Comparison of ENCODE assay signal across 24 cellular contexts in the genomic region with DNA sequence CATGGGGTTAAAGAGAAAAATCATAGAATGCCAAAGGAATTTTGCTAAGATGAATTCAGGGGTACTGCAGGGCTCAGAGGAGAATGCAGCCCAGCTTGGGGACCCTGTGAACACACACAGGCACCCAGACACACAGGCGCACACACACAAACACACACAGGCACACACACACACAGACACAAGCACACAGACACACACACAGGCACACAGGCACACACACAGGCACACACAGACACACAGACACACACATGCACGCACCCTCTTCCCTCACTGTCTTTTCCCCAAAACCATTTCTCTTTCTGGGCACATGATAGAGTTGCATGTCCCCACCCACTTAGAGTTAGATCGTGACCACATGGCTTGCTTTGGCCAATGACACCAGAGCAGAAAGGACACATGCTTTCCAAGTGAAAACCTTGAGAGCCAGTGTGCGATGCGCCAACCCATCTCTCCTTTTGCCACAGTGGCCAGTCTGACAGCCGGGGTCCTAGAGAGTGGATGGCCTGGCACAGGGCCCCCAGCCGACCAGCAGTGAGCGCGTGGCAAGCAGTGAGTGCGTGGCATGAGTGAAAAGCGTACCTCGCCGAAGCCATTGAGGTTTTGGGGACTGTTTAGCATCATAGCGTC.
DNase-seq lines count a peak whose midpoint lies in the region; ATAC-seq, FAIRE-seq and TF ChIP-seq lines count a peak whose summit lies in the region.
"Had no signal": no experiment of that assay in that cellular context is flagged by ENCODE, and none has a peak within 500 bp of the region (broad histone marks: within the 10 kb centered on the region; RNA-seq: fewer than 3 reads in every experiment).

No MANE protein-coding gene starts in this region.

- FAIRE-seq in K562 (lab: Jason Lieb, UNC), result peak; percentile 74
- FAIRE-seq: keratinocyte had no signal

- no peak overlapping the region for H3K4me2 ChIP-seq in HCT116 (ENCODE audit: low read length)
- peak overlapping the region; percentile 32; the same call in 1 of the 2 replicates for H3K4me2 ChIP-seq in K562 (ENCODE audit: insufficient read depth, low read length)

- H3K9me2 ChIP-seq in HCT116 (ENCODE audit: insufficient read depth), result no peaks in the 10 kb centered on the region

- H3K27me3 ChIP-seq in HCT116 (ENCODE audit: insufficient read depth, low read length) (no peaks in the 10 kb centered on the region), K562 (ENCODE audit: control insufficient read depth in 2 of 2, insufficient read depth in 2 of 2, low read length in 2 of 2) (peaks cover 35 to 91% of the 10 kb centered on the region in 2 experiments; a peak in 3 of 5 replicates)
- H3K27me3 ChIP-seq: ascending aorta, stomach had no signal

- no peaks in the 10 kb centered on the region for H3K79me2 ChIP-seq in HCT116 (ENCODE audit: insufficient read depth, low read length)
- H3K79me2 ChIP-seq in K562 (ENCODE audit: control insufficient read depth, insufficient read depth, low read length), result no peaks in the 10 kb centered on the region

- DNase-seq in DMS53 (lab: John Stamatoyannopoulos, UW) (peak; percentile 53), DMS53 treated with DMSO at 0.1 percent for 48 hours (lab: John Stamatoyannopoulos, UW; ENCODE audit: unreplicated experiment) (no peak), HCT116 (ENCODE audit: low read depth, low spot score) (no peak), K562 (ENCODE audit: extremely low read depth in 1 of 4, low spot score in 3 of 4) (peak; percentile 6 to 40 (median 30)), neural crest cell (ENCODE audit: low read depth, low spot score) (no peak), SKM-1 treated with dmso at 0.1 percent for 144 hours (lab: John Stamatoyannopoulos, UW; ENCODE audit: unreplicated experiment) (no peak)
- DNase-seq: 8988T; activated CD4-positive, alpha-beta T cell treated with anti-CD3 and anti-CD28 coated beads, Interleukin-2, amount 50 U/mL, for 1 hour; AML-193; DMS79; dorsolateral prefrontal cortex; GF-D8; NCI-H524; stomach; T1000; trophoblast cell had no signal

- intact Hi-C loops in HCT116 (cut with micrococcal nuclease) (no loop called here), K562 (cut with micrococcal nuclease) (no loop called here)

- TF ChIP-seq POLR2A in HCT116 (IDR thresholded peaks at IDR 0.05; ENCODE audit: borderline replicate concordance, extremely low read depth, insufficient read depth, insufficient read length) (no peak), K562 (conservative IDR thresholded peaks at IDR 0.05) (no peak)

- H3K27ac Mint-ChIP-seq in neural crest cell (ENCODE audit: unreplicated experiment), result peak overlapping the region; percentile 91
- H3K27ac Mint-ChIP-seq: activated naive CD8-positive, alpha-beta T cell; WTC11 had no signal

- TF ChIP-seq RAD21 in HCT116 (IDR thresholded peaks at IDR 0.05; ENCODE audit: low read depth) (no peak), K562 (CRISPR knock-in tag; conservative IDR thresholded peaks at IDR 0.05 in 1 of 2, IDR thresholded peaks at IDR 0.05 in 1 of 2) (no peak)

- RAD21 ChIA-PET in HCT116 (lab: Charles Lee; ENCODE audit: low non-redundant PET in 1 of 2, low total read pairs in 2 of 2, uncharacterized antibody in 2 of 2, unreplicated experiment in 2 of 2), result no interaction called here

- no peak for TF ChIP-seq CTCF in HCT116 (IDR thresholded peaks at IDR 0.05 in 2 of 3, conservative IDR thresholded peaks at IDR 0.05 in 1 of 3; ENCODE audit: borderline replicate concordance in 1 of 3, insufficient read depth in 1 of 3, low read depth in 2 of 3, low read length in 2 of 3)
- no peak for TF ChIP-seq CTCF in K562 (IDR thresholded peaks at IDR 0.05 in 2 of 3, conservative IDR thresholded peaks at IDR 0.05 in 1 of 3; ENCODE audit: insufficient read depth in 2 of 3, low read depth in 1 of 3, low read length in 3 of 3)
- no peak for TF ChIP-seq CTCF in neural crest cell (conservative IDR thresholded peaks at IDR 0.05)

- H3K4me3 Mint-ChIP-seq in neural crest cell, result no peak overlapping the region
- H3K4me3 Mint-ChIP-seq: activated naive CD8-positive, alpha-beta T cell; WTC11 had no signal

- CTCF ChIA-PET in HCT116 (lab: Charles Lee), result no interaction called here
- CTCF ChIA-PET in K562 (lab: Yijun Ruan, JAX; ENCODE audit: low intra/inter-chr PET ratio), result no interaction called here

- H3K27me3 Mint-ChIP-seq in neural crest cell (ENCODE audit: low read depth), result no peaks in the 10 kb centered on the region
- H3K27me3 Mint-ChIP-seq: activated naive CD8-positive, alpha-beta T cell had no signal

- no peaks in the 10 kb centered on the region for H4K20me1 ChIP-seq in HCT116 (ENCODE audit: insufficient read depth)
- H4K20me1 ChIP-seq in K562 (replicated peaks; ENCODE audit: control insufficient read depth, insufficient read depth, low read length), result peaks cover 5% of the 10 kb centered on the region; the same call in 1 of the 2 replicates

- H3K4me3 ChIP-seq in HCT116 (replicated peaks in 1 of 2; ENCODE audit: low read depth in 1 of 2, low read length in 2 of 2) (no peak overlapping the region), K562 (no peak overlapping the region)
- H3K4me3 ChIP-seq: ascending aorta, dorsolateral prefrontal cortex, prostate gland, stomach had no signal

- H3K4me1 Mint-ChIP-seq in neural crest cell, result peaks cover 53% of the 10 kb centered on the region

- POLR2A ChIA-PET in HCT116 (lab: Charles Lee), result no interaction called here
- POLR2A ChIA-PET in K562 (lab: Yijun Ruan, JAX), result no interaction called here

- no peaks in the 10 kb centered on the region for H3K36me3 Mint-ChIP-seq in neural crest cell (ENCODE audit: low read depth)
- H3K36me3 Mint-ChIP-seq: activated naive CD8-positive, alpha-beta T cell; WTC11 had no signal

- no peaks in the 10 kb centered on the region for H3K9me1 ChIP-seq in K562 (ENCODE audit: control insufficient read depth, insufficient read depth, low read length)

- H3K27ac ChIP-seq in HCT116 (ENCODE audit: low read depth, low read length) (no peak overlapping the region), K562 (ENCODE audit: extremely low read depth, low read depth, low read length) (no peak overlapping the region)
- H3K27ac ChIP-seq: ascending aorta, prostate gland, RWPE1 had no signal

- ATAC-seq in HCT116 (peak; percentile 52), K562 (peak; percentile 77), GM18870 (IDR thresholded peaks at IDR 0.05; ENCODE audit: unreplicated experiment) (no peak), GM18519 (IDR thresholded peaks at IDR 0.05; ENCODE audit: low FRiP score, unreplicated experiment) (no peak)

- in situ Hi-C loops in K562 (cut with MboI), result no loop called here

- WGBS in K562 (ENCODE audit: insufficient coverage, low coverage, missing lambda C conversion rate), result 10% methylated on average over 14 of the region's 14 CpGs

- H2AFZ ChIP-seq in HCT116 (ENCODE audit: low read depth, low read length, poor library complexity, severe bottlenecking) (no peak overlapping the region), K562 (ENCODE audit: low read depth, low read length) (no peak overlapping the region)

- no peak for TF ChIP-seq EP300 in K562 (IDR thresholded peaks at IDR 0.05; ENCODE audit: low read length)

- H3K36me3 ChIP-seq in HCT116 (ENCODE audit: control insufficient read depth in 1 of 2, insufficient read depth in 2 of 2, low read length in 2 of 2) (no peaks in the 10 kb centered on the region), K562 (ENCODE audit: control insufficient read depth, insufficient read depth, low read length) (no peaks in the 10 kb centered on the region)
- H3K36me3 ChIP-seq: ascending aorta, prostate gland, stomach had no signal

- no peak overlapping the region for H3K9ac ChIP-seq in HCT116 (ENCODE audit: low read length)
- H3K9ac ChIP-seq in K562 (ENCODE audit: insufficient read depth in 1 of 2, low read depth in 2 of 2, low read length in 2 of 2), result peak overlapping the region in 1 of 2 experiments; percentile 74; a peak in 1 of 4 replicates

- BruUV-seq in HCT116 (replicated peaks; lab: Mats Ljungman, UMichigan) (no TSS peak), K562 (replicated peaks; lab: Mats Ljungman, UMichigan) (no TSS peak)

- H3K4me1 ChIP-seq in HCT116 (ENCODE audit: control insufficient read depth in 1 of 2, insufficient read depth in 2 of 2, low read length in 2 of 2) (peaks cover 0 to 14% of the 10 kb centered on the region in 2 experiments; a peak in 1 of 4 replicates), K562 (replicated peaks in 1 of 2; ENCODE audit: control insufficient read depth in 2 of 2, insufficient read depth in 2 of 2, low read length in 2 of 2) (peaks cover 0 to 5% of the 10 kb centered on the region in 2 experiments; a peak in 2 of 5 replicates)
- H3K4me1 ChIP-seq: prostate gland had no signal

- no peaks in the 10 kb centered on the region for H3K9me3 ChIP-seq in HCT116 (ENCODE audit: control insufficient read depth in 1 of 2, insufficient read depth in 1 of 2, low read depth in 1 of 2, low read length in 2 of 2)
- no peaks in the 10 kb centered on the region for H3K9me3 ChIP-seq in K562 (replicated peaks; ENCODE audit: control insufficient read depth, insufficient read depth, low read depth, low read length)
- H3K9me3 ChIP-seq: ascending aorta, prostate gland, stomach had no signal

- no peaks in the 10 kb centered on the region for H3K9me3 Mint-ChIP-seq in neural crest cell
- H3K9me3 Mint-ChIP-seq: WTC11 had no signal

TF ChIP-seq in HCT116, 20 proteins besides CTCF, POLR2A, EP300 and RAD21 (continues in another document):
- TF ChIP-seq, protein P1, sequence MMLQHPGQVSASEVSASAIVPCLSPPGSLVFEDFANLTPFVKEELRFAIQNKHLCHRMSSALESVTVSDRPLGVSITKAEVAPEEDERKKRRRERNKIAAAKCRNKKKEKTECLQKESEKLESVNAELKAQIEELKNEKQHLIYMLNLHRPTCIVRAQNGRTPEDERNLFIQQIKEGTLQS (IDR thresholded peaks at IDR 0.05), result no peak
- TF ChIP-seq SRF (IDR thresholded peaks at IDR 0.05; ENCODE audit: low read depth) (no peak), ELF1 (IDR thresholded peaks at IDR 0.05; ENCODE audit: borderline replicate concordance, low read depth) (no peak), SP1 (IDR thresholded peaks at IDR 0.05; ENCODE audit: low read depth) (no peak), YY1 (IDR thresholded peaks at IDR 0.05; ENCODE audit: extremely low read depth, insufficient replicate concordance, low read depth, low read length) (no peak), FOSL1 (IDR thresholded peaks at IDR 0.05; ENCODE audit: low read depth) (no peak)

TF ChIP-seq in K562, 482 proteins besides CTCF, POLR2A, EP300 and RAD21 (continues in another document):
- TF ChIP-seq ZFX (CRISPR knock-in tag; IDR thresholded peaks at IDR 0.05) (no peak), L3MBTL2 (IDR thresholded peaks at IDR 0.05) (peak; percentile 88), WHSC1 (IDR thresholded peaks at IDR 0.05; ENCODE audit: low read length) (no peak), TARDBP (IDR thresholded peaks at IDR 0.05) (no peak), MBD2 (IDR thresholded peaks at IDR 0.05; ENCODE audit: borderline replicate concordance, low read depth) (no peak), RAD51 (IDR thresholded peaks at IDR 0.05; ENCODE audit: borderline replicate concordance, low read depth) (peak; percentile 60), NFE2 (IDR thresholded peaks at IDR 0.05; ENCODE audit: low read depth) (no peak), TEAD1 (CRISPR knock-in tag; IDR thresholded peaks at IDR 0.05) (no peak), NELFE (IDR thresholded peaks at IDR 0.05; ENCODE audit: insufficient read depth, insufficient read length) (no peak)

Comparison
In these comparisons a context has a peak if more than half of its experiments do, and no peak if none do; other contexts are left out.
1. DNase-seq: peak in DMS53 (single experiment) and K562 (4 of 4); none in DMS53 treated with DMSO at 0.1 percent for 48 hours (single experiment), HCT116 (single experiment), neural crest cell (single experiment) and SKM-1 treated with dmso at 0.1 percent for 144 hours (single experiment).
2. ATAC-seq: peak in HCT116 (single experiment) and K562 (single experiment); none in GM18870 (single experiment) and GM18519 (single experiment).